Comparison of ENCODE assay signal across 22 cellular contexts in the genomic region with DNA sequence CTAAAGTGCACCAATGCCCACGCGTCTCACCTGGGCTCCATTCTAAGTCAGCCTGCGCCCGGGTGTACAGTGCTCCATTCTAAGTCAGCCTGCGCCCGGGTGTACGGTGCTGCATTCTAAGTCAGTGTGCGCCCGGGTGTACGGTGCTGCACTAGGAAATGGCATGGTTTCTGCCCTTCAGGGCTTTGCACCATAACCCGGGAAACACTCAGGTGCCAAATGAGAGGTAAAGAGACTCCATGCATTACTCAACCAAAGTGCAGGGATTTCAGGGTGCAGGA. TPM values are rescaled to one million over a fixed set of nuclear protein-coding genes. Genes with fewer than 3 reads are reported as not detected.
DNase-seq lines count a peak whose midpoint lies in the region; ATAC-seq and TF ChIP-seq lines count a peak whose summit lies in the region.
"Had no signal": no experiment of that assay in that cellular context is flagged by ENCODE, and none has a peak within 500 bp of the region (broad histone marks: within the 10 kb centered on the region; RNA-seq: fewer than 3 reads in every experiment).

No MANE protein-coding gene starts in this region.

- CTCF ChIA-PET in activated naive CD4-positive, alpha-beta T cell treated with anti-CD3 and anti-CD28 coated beads for 36 hours (lab: Charles Lee) = interaction anchor here (0.7 to 1.1 kb wide), 3 partner anchors 9 to 108 kb away, joined by 3 to 6 read pairs (median 3); partner anchors contain the start of gene DCXR

- H4K20me1 ChIP-seq in osteoblast (ENCODE audit: insufficient read depth, low read length) = no peaks in the 10 kb centered on the region

- H3K9me3 ChIP-seq in KOPT-K1 (ENCODE audit: insufficient read depth, low read length, poor library complexity, severe bottlenecking) = peaks cover 6% of the 10 kb centered on the region
- no peaks in the 10 kb centered on the region for H3K9me3 ChIP-seq in osteoblast (ENCODE audit: low read depth, low read length)
- H3K9me3 ChIP-seq: breast epithelium, right lobe of liver, SJCRH30, transverse colon had no signal

- H3K27ac Mint-ChIP-seq in activated naive CD4-positive, alpha-beta T cell treated with anti-CD3 and anti-CD28 coated beads for 36 hours = peak overlapping the region; percentile 95
- H3K27ac Mint-ChIP-seq in activated naive CD4-positive, alpha-beta T cell treated with anti-CD3 and anti-CD28 coated beads, Interleukin-2, amount 50 U/mL, for 24 hours = peak overlapping the region; percentile 98
- H3K27ac Mint-ChIP-seq: CD14-positive monocyte had no signal

- H3K4me3 ChIP-seq in osteoblast (ENCODE audit: insufficient read depth, low read length) = no peak overlapping the region
- H3K4me3 ChIP-seq: breast epithelium, right lobe of liver, transverse colon had no signal

- intact Hi-C loops in activated naive CD4-positive, alpha-beta T cell treated with anti-CD3 and anti-CD28 coated beads for 36 hours (cut with micrococcal nuclease) = loop anchor here (2.0 kb wide), 3 partner anchors 28 to 172 kb away; no protein-coding TSS in a partner anchor

- no peak for DNase-seq in activated naive CD4-positive, alpha-beta T cell treated with anti-CD3 and anti-CD28 coated beads for 36 hours
- no peak for DNase-seq in activated naive CD4-positive, alpha-beta T cell treated with anti-CD3 and anti-CD28 coated beads, Interleukin-2, amount 50 U/mL, for 16 hours
- DNase-seq in osteoblast (ENCODE audit: insufficient read length, low spot score, missing footprints) (peak; percentile 49), erythroblast (lab: John Stamatoyannopoulos, UW) (no peak), pons (ENCODE audit: low spot score) (no peak)
- DNase-seq: amygdala, foreskin keratinocyte, IMR-90, midbrain, NCI-H1105, NCI-H2029, NCI-H226, right lobe of liver had no signal

- H3K27ac ChIP-seq in KOPT-K1 (ENCODE audit: low read depth, low read length, poor library complexity, severe bottlenecking) = peak overlapping the region; percentile 79
- no peak overlapping the region for H3K27ac ChIP-seq in osteoblast (ENCODE audit: low read depth, low read length)
- H3K27ac ChIP-seq: breast epithelium, foreskin keratinocyte, right lobe of liver, SJCRH30, transverse colon, VCaP had no signal

- no peaks in the 10 kb centered on the region for H3K4me1 ChIP-seq in osteoblast (ENCODE audit: insufficient read depth, low read length)
- H3K4me1 ChIP-seq: breast epithelium, foreskin keratinocyte, transverse colon had no signal

- H3K4me3 Mint-ChIP-seq in activated naive CD4-positive, alpha-beta T cell treated with anti-CD3 and anti-CD28 coated beads for 36 hours = peak overlapping the region; percentile 71
- peak overlapping the region; percentile 51 for H3K4me3 Mint-ChIP-seq in activated naive CD4-positive, alpha-beta T cell treated with anti-CD3 and anti-CD28 coated beads, Interleukin-2, amount 50 U/mL, for 24 hours
- H3K4me3 Mint-ChIP-seq: CD14-positive monocyte had no signal

- H3K36me3 ChIP-seq in KOPT-K1 (ENCODE audit: insufficient read depth, low read length) (no peaks in the 10 kb centered on the region), osteoblast (ENCODE audit: insufficient read depth, low read length) (peaks cover 3% of the 10 kb centered on the region)
- H3K36me3 ChIP-seq: breast epithelium, right lobe of liver, SJCRH30, transverse colon had no signal

- H3K36me3 Mint-ChIP-seq in activated naive CD4-positive, alpha-beta T cell treated with anti-CD3 and anti-CD28 coated beads for 36 hours (ENCODE audit: low read depth) = peaks cover 10% of the 10 kb centered on the region
- H3K36me3 Mint-ChIP-seq in activated naive CD4-positive, alpha-beta T cell treated with anti-CD3 and anti-CD28 coated beads, Interleukin-2, amount 50 U/mL, for 24 hours = peaks cover 6% of the 10 kb centered on the region

- H2AFZ ChIP-seq in osteoblast (ENCODE audit: low read length) = no peak overlapping the region

- TF ChIP-seq CTCF in osteoblast (IDR thresholded peaks at IDR 0.05; ENCODE audit: extremely low read depth, low read depth, low read length) = no peak

- no peak for ATAC-seq in GM18858 (IDR thresholded peaks at IDR 0.05; ENCODE audit: unreplicated experiment)
- ATAC-seq: esophagus mucosa, foreskin keratinocyte had no signal

- peaks cover 60% of the 10 kb centered on the region for H3K4me1 Mint-ChIP-seq in activated naive CD4-positive, alpha-beta T cell treated with anti-CD3 and anti-CD28 coated beads for 36 hours (ENCODE audit: low read depth)
- H3K4me1 Mint-ChIP-seq in activated naive CD4-positive, alpha-beta T cell treated with anti-CD3 and anti-CD28 coated beads, Interleukin-2, amount 50 U/mL, for 24 hours = peaks cover 70% of the 10 kb centered on the region

- no peak overlapping the region for H3K4me2 ChIP-seq in osteoblast (ENCODE audit: insufficient read depth, low read length)

- no peaks in the 10 kb centered on the region for H3K27me3 ChIP-seq in osteoblast (ENCODE audit: insufficient read depth, low read length)
- H3K27me3 ChIP-seq: breast epithelium, foreskin keratinocyte, right lobe of liver, SJCRH30, transverse colon had no signal

- H3K9me3 Mint-ChIP-seq in activated naive CD4-positive, alpha-beta T cell treated with anti-CD3 and anti-CD28 coated beads for 36 hours = no peaks in the 10 kb centered on the region
- no peaks in the 10 kb centered on the region for H3K9me3 Mint-ChIP-seq in activated naive CD4-positive, alpha-beta T cell treated with anti-CD3 and anti-CD28 coated beads, Interleukin-2, amount 50 U/mL, for 24 hours

- H3K27me3 Mint-ChIP-seq in activated naive CD4-positive, alpha-beta T cell treated with anti-CD3 and anti-CD28 coated beads for 36 hours (ENCODE audit: low read depth) = no peaks in the 10 kb centered on the region
- H3K27me3 Mint-ChIP-seq in activated naive CD4-positive, alpha-beta T cell treated with anti-CD3 and anti-CD28 coated beads, Interleukin-2, amount 50 U/mL, for 24 hours = no peaks in the 10 kb centered on the region

- TF ChIP-seq POLR2A in erythroblast (IDR thresholded peaks at IDR 0.05; ENCODE audit: low read length) = no peak

- H3K79me2 ChIP-seq in osteoblast (ENCODE audit: insufficient read depth, low read length) = no peaks in the 10 kb centered on the region

RNA-seq across cellular contexts. Expression of gene FASN, which starts 29.2 kb away (rescaled TPM):
- total RNA-seq in activated naive CD4-positive, alpha-beta T cell treated with anti-CD3 and anti-CD28 coated beads for 36 hours = 100 to 1,000 TPM; 183 to 195 TPM
- 120 and 142 TPM in 2 replicates for total RNA-seq in osteoblast
